In genomic region chr3:88824646-88825303, GRCh38 we compare ENCODE assay signal across 22 cellular contexts.
"Had no signal": no experiment of that assay in that cellular context is flagged by ENCODE, and none has a peak within 500 bp of the region (broad histone marks: within the 10 kb centered on the region; RNA-seq: fewer than 3 reads in every experiment).

No MANE protein-coding gene starts in this region.

- H3K27ac ChIP-seq: ascending aorta, epithelial cell of prostate, left lung, ovary, prostate gland, suprapubic skin, tibial nerve had no signal

- DNase-seq: activated B cell treated with CpG ODN at 0.5 μM for 24 hours; activated CD4-positive, alpha-beta T cell treated with anti-CD3 and anti-CD28 coated beads for 36 hours; activated CD4-positive, alpha-beta T cell treated with anti-CD3 and anti-CD28 coated beads, Interleukin-2, amount 50 U/mL, for 4 hours; activated CD8-positive, alpha-beta memory T cell treated with anti-CD3 and anti-CD28 coated beads for 24 hours; activated CD8-positive, alpha-beta memory T cell treated with anti-CD3 and anti-CD28 coated beads, Interleukin-2, amount 50 U/mL, for 4 hours; activated T-cell treated with anti-CD3 and anti-CD28 coated beads, Interleukin-2, amount 50 U/mL, for 24 hours; cerebellar nuclear complex; cortex of kidney; endodermal cell; foreskin melanocyte; left lung; natural killer cell; ovary; stimulated activated CD4-positive, alpha-beta T cell treated with anti-CD3 and anti-CD28 coated beads, Interleukin-1b, Interleukin-23, amount 100 ng/mL, for 48 hours; stimulated activated naive CD8-positive, alpha-beta T cell treated with anti-CD3 and anti-CD28 coated beads, Interleukin-15, amount 100 ng/mL, for 72 hours; T-helper 17 cell had no signal

- H3K27me3 ChIP-seq: ascending aorta, left lung, ovary, suprapubic skin, tibial nerve had no signal

- H3K9me3 ChIP-seq: ascending aorta, left lung, ovary, prostate gland, suprapubic skin, tibial nerve had no signal

- H3K4me3 ChIP-seq: ascending aorta, left lung, lung, ovary, prostate gland, suprapubic skin, tibial nerve had no signal

- H3K4me1 ChIP-seq: ascending aorta, left lung, prostate gland, suprapubic skin had no signal

- H3K36me3 ChIP-seq: ascending aorta, left lung, ovary, prostate gland, suprapubic skin, tibial nerve had no signal
